ENCODE assay signal across 26 cellular contexts in the genomic region with DNA sequence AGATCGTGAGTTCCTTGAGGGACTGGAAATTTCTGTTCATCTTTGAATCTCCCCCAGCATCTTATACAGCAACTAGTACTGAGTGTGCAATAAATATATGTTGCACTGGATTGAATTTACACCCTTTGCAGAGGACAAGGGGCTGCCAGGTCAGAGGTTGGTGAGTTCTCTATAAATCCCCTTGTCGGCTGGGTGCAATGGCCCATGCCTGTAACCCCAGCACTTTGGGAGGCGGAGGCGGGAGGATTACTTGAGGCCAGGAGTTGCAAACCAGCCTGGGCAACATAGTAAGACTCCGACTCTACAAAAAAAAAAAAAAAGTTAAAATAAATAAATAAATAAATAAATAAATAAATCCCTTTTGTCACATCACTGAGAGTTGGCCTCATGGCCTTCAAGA. TPM values are rescaled to one million over a fixed set of nuclear protein-coding genes. Genes with fewer than 3 reads are reported as not detected.
"Had no signal": no experiment of that assay in that cellular context is flagged by ENCODE, and none has a peak within 500 bp of the region (broad histone marks: within the 10 kb centered on the region; RNA-seq: fewer than 3 reads in every experiment).

No MANE protein-coding gene starts in this region.

- H3K4me1 Mint-ChIP-seq: immature natural killer cell had no signal

- ATAC-seq: foreskin keratinocyte, gastroesophageal sphincter, heart left ventricle, left colon, left lung, left ventricle myocardium superior, lower lobe of right lung, mucosa of descending colon had no signal

- H3K36me3 Mint-ChIP-seq: immature natural killer cell, mesothelial cell of epicardium had no signal

- H3K4me3 Mint-ChIP-seq: immature natural killer cell, mesothelial cell of epicardium, naive B cell had no signal

- DNase-seq: dermis blood vessel endothelial cell; dorsolateral prefrontal cortex; effector CD4-positive, alpha-beta T cell; effector memory CD4-positive, alpha-beta T cell; foreskin keratinocyte; hypothalamus; immature natural killer cell; islet precursor cell; kidney; kidney glomerular epithelial cell; left colon; left lung; left ventricle myocardium superior; lower lobe of right lung; mesenchymal stem cell; mucosa of descending colon; naive B cell had no signal

- H3K27ac Mint-ChIP-seq: immature natural killer cell, mesothelial cell of epicardium had no signal

- H3K9me3 Mint-ChIP-seq: immature natural killer cell, naive B cell had no signal

RNA-seq across cellular contexts. Expression of a gene that starts 9.4 kb away (rescaled TPM):
- total RNA-seq: frontal cortex had no signal

RNA-seq across cellular contexts. Expression of a gene that starts 28.9 kb away (rescaled TPM):
- total RNA-seq: dermis blood vessel endothelial cell, epithelial cell of proximal tubule, frontal cortex, hepatocyte, left ventricle myocardium superior, lower leg skin, lung microvascular endothelial cell, mesenteric fat pad, mesothelial cell of epicardium had no signal
